18 cellular contexts compared by ENCODE assay signal in genomic region chr12:104929368-104929767, GRCh38. TPM values are rescaled to one million over a fixed set of nuclear protein-coding genes. Genes with fewer than 3 reads are reported as not detected.
A peak's percentile ranks its signal among the peaks of the same experiment; 100 is the strongest.
DNase-seq lines count a peak whose midpoint lies in the region; ATAC-seq, FAIRE-seq and TF ChIP-seq lines count a peak whose summit lies in the region.
"Had no signal": no experiment of that assay in that cellular context is flagged by ENCODE, and none has a peak within 500 bp of the region (broad histone marks: within the 10 kb centered on the region; RNA-seq: fewer than 3 reads in every experiment).

No MANE protein-coding gene starts in this region.

- in situ Hi-C loops in HepG2 (cut with HindIII; ENCODE audit: extremely low pct_ligation_motif_present, low pct_unique_long_range_greater_than_20kb) = no loop called here

- H3K27ac Mint-ChIP-seq in activated T-helper 2 cell treated with anti-CD3 and anti-CD28 coated beads, Interferon-gamma antibody, Interleukin-2, Interleukin-4, amounts not matched to agents 10 μg/mL and 5 μg/mL and 100 μg/mL, durations not matched to agents 14 hours and 24 hours and 36 hours = peak overlapping the region; percentile 33
- no peak overlapping the region for H3K27ac Mint-ChIP-seq in immature natural killer cell
- H3K27ac Mint-ChIP-seq: CD4-positive, alpha-beta T cell; HFFc6 had no signal

- TF ChIP-seq RAD21 in HepG2 (CRISPR knock-in tag; IDR thresholded peaks at IDR 0.05) = no peak

- 45% methylated on average over 2 of the region's 2 CpGs for WGBS in HepG2 (ENCODE audit: low lambda C conversion rate)

- no peaks in the 10 kb centered on the region for H3K36me3 ChIP-seq in ACC112 (ENCODE audit: insufficient read depth, low read length)
- no peaks in the 10 kb centered on the region for H3K36me3 ChIP-seq in HepG2 (replicated peaks in 1 of 2; ENCODE audit: control insufficient read depth in 1 of 2, insufficient read depth in 2 of 2, low read length in 2 of 2)
- H3K36me3 ChIP-seq in right atrium auricular region = no peaks in the 10 kb centered on the region
- H3K36me3 ChIP-seq: BE2C, SJSA1 had no signal

- peaks cover 21% of the 10 kb centered on the region for H3K4me1 ChIP-seq in ACC112 (ENCODE audit: control insufficient read depth, insufficient read depth, low read length, unreplicated experiment)
- peaks cover 24% of the 10 kb centered on the region for H3K4me1 ChIP-seq in HepG2 (ENCODE audit: insufficient read depth, low read length)
- H3K4me1 ChIP-seq in right atrium auricular region = no peaks in the 10 kb centered on the region
- H3K4me1 ChIP-seq: BE2C, SJSA1 had no signal

- POLR2A ChIA-PET in HepG2 (lab: Yijun Ruan, JAX) = no interaction called here

- H3K27me3 ChIP-seq in ACC112 (ENCODE audit: insufficient read depth, low read length) (no peaks in the 10 kb centered on the region), HepG2 (ENCODE audit: control insufficient read depth in 1 of 2, insufficient read depth in 2 of 2, low read length in 2 of 2) (no peaks in the 10 kb centered on the region), right atrium auricular region (no peaks in the 10 kb centered on the region)
- H3K27me3 ChIP-seq: BE2C had no signal

- no peak overlapping the region for H3K4me2 ChIP-seq in HepG2 (ENCODE audit: low read depth, low read length)
- H3K4me2 ChIP-seq: PC-9 had no signal

- peak; percentile 82 for ATAC-seq in HepG2

- CTCF ChIA-PET in HepG2 (lab: Yijun Ruan, JAX; ENCODE audit: low intra/inter-chr PET ratio, low total read pairs) = no interaction called here

- intact Hi-C loops in activated T-helper 2 cell treated with anti-CD3 and anti-CD28 coated beads, Interferon-gamma antibody, Interleukin-2, Interleukin-4, amounts not matched to agents 10 μg/mL and 5 μg/mL and 100 μg/mL, durations not matched to agents 14 hours and 24 hours and 36 hours (cut with micrococcal nuclease) = no loop called here
- intact Hi-C loops in HepG2 (cut with micrococcal nuclease; ENCODE audit: unreplicated experiment) = no loop called here

- no TSS peak for BruUV-seq in HepG2 (replicated peaks; lab: Mats Ljungman, UMichigan)

- H3K4me3 Mint-ChIP-seq in activated T-helper 2 cell treated with anti-CD3 and anti-CD28 coated beads, Interferon-gamma antibody, Interleukin-2, Interleukin-4, amounts not matched to agents 10 μg/mL and 5 μg/mL and 100 μg/mL, durations not matched to agents 14 hours and 24 hours and 36 hours (ENCODE audit: low read depth) = no peak overlapping the region
- H3K4me3 Mint-ChIP-seq in immature natural killer cell = no peak overlapping the region
- H3K4me3 Mint-ChIP-seq: CD4-positive, alpha-beta T cell; HFFc6 had no signal

- no peaks in the 10 kb centered on the region for H4K20me1 ChIP-seq in HepG2 (ENCODE audit: insufficient read depth, low read length)

- H3K9ac ChIP-seq in HepG2 (ENCODE audit: insufficient read depth, low read depth, low read length) = no peak overlapping the region

- no peaks in the 10 kb centered on the region for H3K27me3 Mint-ChIP-seq in activated T-helper 2 cell treated with anti-CD3 and anti-CD28 coated beads, Interferon-gamma antibody, Interleukin-2, Interleukin-4, amounts not matched to agents 10 μg/mL and 5 μg/mL and 100 μg/mL, durations not matched to agents 14 hours and 24 hours and 36 hours (ENCODE audit: low read depth)
- H3K27me3 Mint-ChIP-seq in immature natural killer cell (ENCODE audit: low read depth in 3 of 3) = peaks cover 3 to 7% (median 4%) of the 10 kb centered on the region in 3 donors
- H3K27me3 Mint-ChIP-seq: CD4-positive, alpha-beta T cell had no signal

- H3K36me3 Mint-ChIP-seq in activated T-helper 2 cell treated with anti-CD3 and anti-CD28 coated beads, Interferon-gamma antibody, Interleukin-2, Interleukin-4, amounts not matched to agents 10 μg/mL and 5 μg/mL and 100 μg/mL, durations not matched to agents 14 hours and 24 hours and 36 hours (ENCODE audit: low read depth) = no peaks in the 10 kb centered on the region
- peaks cover 0 to 4% (median 0%) of the 10 kb centered on the region in 3 donors for H3K36me3 Mint-ChIP-seq in immature natural killer cell

- TF ChIP-seq POLR2A in GM12891 (IDR thresholded peaks at IDR 0.05; ENCODE audit: low read depth, low read length) (no peak), HepG2 (IDR thresholded peaks at IDR 0.05; ENCODE audit: insufficient read depth in 1 of 2, low read depth in 2 of 2, low read length in 2 of 2) (no peak)

- H3K9me3 Mint-ChIP-seq in activated T-helper 2 cell treated with anti-CD3 and anti-CD28 coated beads, Interferon-gamma antibody, Interleukin-2, Interleukin-4, amounts not matched to agents 10 μg/mL and 5 μg/mL and 100 μg/mL, durations not matched to agents 14 hours and 24 hours and 36 hours = no peaks in the 10 kb centered on the region
- no peaks in the 10 kb centered on the region for H3K9me3 Mint-ChIP-seq in immature natural killer cell
- H3K9me3 Mint-ChIP-seq: CD4-positive, alpha-beta T cell; HFFc6 had no signal

- H3K9me3 ChIP-seq in HepG2 (ENCODE audit: low read length) (no peaks in the 10 kb centered on the region), right atrium auricular region (no peaks in the 10 kb centered on the region)
- H3K9me3 ChIP-seq: BE2C had no signal

- no peak overlapping the region for H3K4me3 ChIP-seq in ACC112 (ENCODE audit: low read depth, low read length)
- H3K4me3 ChIP-seq in HepG2 (replicated peaks in 1 of 3; ENCODE audit: insufficient read depth in 1 of 3, low read depth in 2 of 3, low read length in 3 of 3) = no peak overlapping the region
- H3K4me3 ChIP-seq in right atrium auricular region = no peak overlapping the region
- H3K4me3 ChIP-seq: PC-9, SJSA1 had no signal

- H3K4me1 Mint-ChIP-seq in activated T-helper 2 cell treated with anti-CD3 and anti-CD28 coated beads, Interferon-gamma antibody, Interleukin-2, Interleukin-4, amounts not matched to agents 10 μg/mL and 5 μg/mL and 100 μg/mL, durations not matched to agents 14 hours and 24 hours and 36 hours (ENCODE audit: low read depth) = peaks cover 33% of the 10 kb centered on the region
- no peaks in the 10 kb centered on the region for H3K4me1 Mint-ChIP-seq in immature natural killer cell

- TF ChIP-seq EP300 in HepG2 (IDR thresholded peaks at IDR 0.05; ENCODE audit: low read depth in 2 of 2, low read length in 2 of 2) = no peak
- TF ChIP-seq EP300 in HepG2 (CRISPR knock-in tag; IDR thresholded peaks at IDR 0.05; ENCODE audit: borderline replicate concordance) = no peak

- H3K27ac ChIP-seq in ACC112 (ENCODE audit: low read depth, low read length) (peak overlapping the region; percentile 70; the same call in 1 of the 2 replicates), HepG2 (ENCODE audit: extremely low read length, insufficient read depth, low read length) (no peak overlapping the region), right atrium auricular region (no peak overlapping the region)
- H3K27ac ChIP-seq: PC-9, SJSA1 had no signal

- no peaks in the 10 kb centered on the region for H3K79me2 ChIP-seq in ACC112 (ENCODE audit: control insufficient read depth, insufficient read depth, low read length, unreplicated experiment)
- no peaks in the 10 kb centered on the region for H3K79me2 ChIP-seq in HepG2 (ENCODE audit: insufficient read depth, low read length)

- DNase-seq in GM12891 (ENCODE audit: insufficient read length, low spot score) (no peak), HepG2 (ENCODE audit: low spot score) (peak; percentile 54), GDM1 (lab: John Stamatoyannopoulos, UW) (no peak), immature natural killer cell (no peak), right atrium auricular region (ENCODE audit: low spot score) (no peak)
- no peak for DNase-seq in activated T-helper 2 cell treated with anti-CD3 and anti-CD28 coated beads, Interferon-gamma antibody, Interleukin-2, Interleukin-4, amounts not matched to agents 10 μg/mL and 5 μg/mL and 100 μg/mL, durations not matched to agents 14 hours and 24 hours and 36 hours (ENCODE audit: low spot score)
- DNase-seq: BE2C; CD4-positive, alpha-beta T cell; DMS53; NCI-H1436; NCI-H2029; NCI-H2171; NCI-H446 treated with DMSO at 0.1 percent for 48 hours; NCI-H748 treated with DMSO at 0.1 percent for 48 hours; PC-9 had no signal

- FAIRE-seq in GM12891 (lab: Jason Lieb, UNC) (peak; percentile 51), HepG2 (lab: Jason Lieb, UNC) (no peak)

- TF ChIP-seq CTCF in HepG2 (CRISPR knock-in tag; IDR thresholded peaks at IDR 0.05) = no peak
- TF ChIP-seq CTCF in right atrium auricular region (IDR thresholded peaks at IDR 0.05) = no peak

- H2AFZ ChIP-seq in ACC112 (ENCODE audit: low read length, unreplicated experiment) (no peak overlapping the region), HepG2 (ENCODE audit: low read length) (no peak overlapping the region)
- H2AFZ ChIP-seq: PC-9 had no signal

RNA-seq across cellular contexts. Expression of gene SLC41A2, which starts 28.7 kb away (rescaled TPM):
- polyA plus RNA-seq in GM12891 (2012; ENCODE audit: low read depth, missing spikeins) = 9.2 TPM
- total RNA-seq in activated T-helper 2 cell treated with anti-CD3 and anti-CD28 coated beads, Interferon-gamma antibody, Interleukin-2, Interleukin-4, amounts not matched to agents 10 μg/mL and 5 μg/mL and 100 μg/mL, durations not matched to agents 14 hours and 24 hours and 36 hours = 4.3 and 8.2 TPM in 2 replicates
- total RNA-seq in HepG2 (2016; rRNA removed; fragmentation: Illumina TruSeq; extraction: Trizol) (12.8 and 14.7 TPM in 2 replicates), right atrium auricular region (10 to 100 TPM; 12.0 to 17.5 TPM)
- 31.7 and 33.7 TPM in 2 replicates for total RNA-seq in HepG2 (2016; cell fraction: cytosol; rRNA removed; fragmentation: Illumina TruSeq; extraction: Trizol; ENCODE audit: low read depth)
- total RNA-seq in HepG2 (2016; cell fraction: insoluble cytoplasmic fraction; rRNA removed; fragmentation: Illumina TruSeq; extraction: Trizol) = 11.6 and 15.0 TPM in 2 replicates
- 17.1 and 21.1 TPM in 2 replicates for total RNA-seq in HepG2 (2016; cell fraction: membrane; rRNA removed; fragmentation: Illumina TruSeq; extraction: Trizol)
- total RNA-seq in HepG2 (2016; cell fraction: nucleus; rRNA removed; fragmentation: Illumina TruSeq; extraction: Trizol) = 16.4 and 18.7 TPM in 2 replicates
- polyA plus RNA-seq in HepG2 (2011; rRNA removed) (1.8 and 2.3 TPM in 2 replicates), immature natural killer cell (1 to 10 TPM in 1 of 3 donors, under 1 TPM in 2; 0.37 to 3.3 (median 0.93) TPM)
- 1.1 and 1.8 TPM in 2 replicates for polyA plus RNA-seq in HepG2 (2011; cell fraction: cytosol; rRNA removed)
- polyA plus RNA-seq in HepG2 (2011; cell fraction: nucleus; rRNA removed) = 0.87 and 1.7 TPM in 2 replicates
- polyA plus RNA-seq in HepG2 (2012) = 2.7 and 3.3 TPM in 2 replicates
- polyA plus RNA-seq in HepG2 (2016; cell fraction: cytosol; fragmentation: Illumina TruSeq; extraction: Trizol; ENCODE audit: low read depth) = 1.3 and 2.5 TPM in 2 replicates
- 4.1 and 5.4 TPM in 2 replicates for polyA plus RNA-seq in HepG2 (2016; cell fraction: insoluble cytoplasmic fraction; fragmentation: Illumina TruSeq; extraction: Trizol; ENCODE audit: low read depth)
- polyA plus RNA-seq in HepG2 (2016; cell fraction: membrane; fragmentation: Illumina TruSeq; extraction: Trizol; ENCODE audit: low read depth) = 3.6 and 4.1 TPM in 2 replicates
- 7.4 and 9.8 TPM in 2 replicates for polyA plus RNA-seq in HepG2 (2016; cell fraction: nucleus; fragmentation: Illumina TruSeq; extraction: Trizol; ENCODE audit: insufficient read depth, low read depth)
- polyA minus RNA-seq in HepG2 (2011; rRNA and poly(A)+ RNA removed; ENCODE audit: low replicate concordance) = 4.2 and 6.5 TPM in 2 replicates
- polyA minus RNA-seq in HepG2 (2011; cell fraction: cytosol; rRNA and poly(A)+ RNA removed) = 4.3 and 4.8 TPM in 2 replicates
- polyA minus RNA-seq in HepG2 (2011; cell fraction: nucleus; rRNA and poly(A)+ RNA removed) = 8.4 and 10.4 TPM in 2 replicates

RNA-seq across cellular contexts. Expression of gene NOPCHAP1, which starts 56.7 kb away (rescaled TPM):
- polyA plus RNA-seq in GM12891 (2012; ENCODE audit: low read depth, missing spikeins) = 39.9 TPM
- 25.2 and 29.6 TPM in 2 replicates for total RNA-seq in activated T-helper 2 cell treated with anti-CD3 and anti-CD28 coated beads, Interferon-gamma antibody, Interleukin-2, Interleukin-4, amounts not matched to agents 10 μg/mL and 5 μg/mL and 100 μg/mL, durations not matched to agents 14 hours and 24 hours and 36 hours
- total RNA-seq in HepG2 (2016; rRNA removed; fragmentation: Illumina TruSeq; extraction: Trizol) = 38.1 and 51.5 TPM in 2 replicates
- total RNA-seq in HepG2 (2016; cell fraction: cytosol; rRNA removed; fragmentation: Illumina TruSeq; extraction: Trizol; ENCODE audit: low read depth) = 18.0 and 20.8 TPM in 2 replicates
- total RNA-seq in HepG2 (2016; cell fraction: insoluble cytoplasmic fraction; rRNA removed; fragmentation: Illumina TruSeq; extraction: Trizol) = 36.7 and 52.0 TPM in 2 replicates
- 20.7 and 21.6 TPM in 2 replicates for total RNA-seq in HepG2 (2016; cell fraction: membrane; rRNA removed; fragmentation: Illumina TruSeq; extraction: Trizol)
- 13.0 and 14.4 TPM in 2 replicates for total RNA-seq in HepG2 (2016; cell fraction: nucleus; rRNA removed; fragmentation: Illumina TruSeq; extraction: Trizol)
- polyA plus RNA-seq in HepG2 (2011; rRNA removed) = 4.5 and 5.7 TPM in 2 replicates
- polyA plus RNA-seq in HepG2 (2011; cell fraction: cytosol; rRNA removed) = 5.2 and 5.8 TPM in 2 replicates
- polyA plus RNA-seq in HepG2 (2011; cell fraction: nucleus; rRNA removed) = 2.0 and 2.5 TPM in 2 replicates
- 8.4 and 15.0 TPM in 2 replicates for polyA plus RNA-seq in HepG2 (2012)
- polyA plus RNA-seq in HepG2 (2016; cell fraction: cytosol; fragmentation: Illumina TruSeq; extraction: Trizol; ENCODE audit: low read depth) = 13.1 and 13.3 TPM in 2 replicates
- 30.0 and 32.6 TPM in 2 replicates for polyA plus RNA-seq in HepG2 (2016; cell fraction: insoluble cytoplasmic fraction; fragmentation: Illumina TruSeq; extraction: Trizol; ENCODE audit: low read depth)
- 12.7 and 13.5 TPM in 2 replicates for polyA plus RNA-seq in HepG2 (2016; cell fraction: membrane; fragmentation: Illumina TruSeq; extraction: Trizol; ENCODE audit: low read depth)
- 12.6 and 19.4 TPM in 2 replicates for polyA plus RNA-seq in HepG2 (2016; cell fraction: nucleus; fragmentation: Illumina TruSeq; extraction: Trizol; ENCODE audit: insufficient read depth, low read depth)
- polyA minus RNA-seq in HepG2 (2011; rRNA and poly(A)+ RNA removed; ENCODE audit: low replicate concordance) = 3.9 and 12.6 TPM in 2 replicates
- polyA minus RNA-seq in HepG2 (2011; cell fraction: cytosol; rRNA and poly(A)+ RNA removed) = 2.9 and 5.5 TPM in 2 replicates
- 6.6 and 7.3 TPM in 2 replicates for polyA minus RNA-seq in HepG2 (2011; cell fraction: nucleus; rRNA and poly(A)+ RNA removed)
- polyA plus RNA-seq in immature natural killer cell = 10 to 100 TPM; 10.8 to 13.6 (median 12.3) TPM
- 1 to 10 TPM; 1.9 to 3.7 TPM for total RNA-seq in right atrium auricular region
